8 cellular contexts compared by ENCODE assay signal in the genomic region with DNA sequence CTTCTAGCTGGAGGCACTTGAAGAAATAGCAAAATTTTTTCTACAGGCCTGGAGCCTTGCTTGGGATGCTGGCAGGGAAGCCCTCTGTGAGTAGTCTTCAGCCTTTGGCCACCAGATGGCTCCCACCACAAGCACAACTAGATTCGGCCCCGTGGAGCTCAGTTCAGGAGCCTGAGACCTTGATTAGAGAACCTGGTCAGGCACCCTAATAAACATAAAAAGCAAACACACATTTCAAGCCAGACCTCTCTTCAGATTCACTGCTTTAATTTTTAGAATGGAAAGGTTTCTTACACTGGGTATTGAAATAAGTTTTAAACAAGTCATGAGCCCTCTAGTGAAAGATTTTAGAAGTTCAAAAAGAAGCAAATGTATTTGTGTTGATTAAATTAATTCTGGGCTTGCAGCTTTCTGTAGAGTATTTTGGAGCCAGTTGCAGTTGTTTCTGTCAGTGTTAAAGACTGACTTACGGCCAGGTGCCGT. TPM values are rescaled to one million over a fixed set of nuclear protein-coding genes. Genes with fewer than 3 reads are reported as not detected.
A peak's percentile ranks its signal among the peaks of the same experiment; 100 is the strongest.
DNase-seq lines count a peak whose midpoint lies in the region; ATAC-seq and TF ChIP-seq lines count a peak whose summit lies in the region.

No MANE protein-coding gene starts in this region.

- H3K27ac Mint-ChIP-seq in brain = peak overlapping the region in 4 of 5 experiments; percentile 9 to 81 (median 48)
- H3K27ac Mint-ChIP-seq in immature natural killer cell = peak overlapping the region; percentile 55 to 85 (median 59)

- H3K4me2 ChIP-seq in smooth muscle cell = no peak overlapping the region

- H3K9me3 ChIP-seq in smooth muscle cell (replicated peaks; ENCODE audit: low read depth) = no peaks in the 10 kb centered on the region

- H3K27me3 Mint-ChIP-seq in brain (no peaks in the 10 kb centered on the region), immature natural killer cell (ENCODE audit: low read depth in 3 of 3) (peaks cover 0 to 6% (median 3%) of the 10 kb centered on the region in 3 donors)

- no peak overlapping the region for H3K9ac ChIP-seq in smooth muscle cell (ENCODE audit: low read depth)

- peak; percentile 83 for ATAC-seq in HG02840 (IDR thresholded peaks at IDR 0.05; ENCODE audit: low FRiP score, unreplicated experiment)

- H3K4me1 Mint-ChIP-seq in brain (peaks cover 8% of the 10 kb centered on the region), immature natural killer cell (peaks cover 33% of the 10 kb centered on the region in 2 donors)

- H3K36me3 ChIP-seq in smooth muscle cell (ENCODE audit: low read depth) = peaks cover 9% of the 10 kb centered on the region

- no peak overlapping the region for H2AFZ ChIP-seq in smooth muscle cell (ENCODE audit: low read depth)

- H3K36me3 Mint-ChIP-seq in brain (peaks cover 46% of the 10 kb centered on the region), immature natural killer cell (peaks cover 16 to 32% (median 18%) of the 10 kb centered on the region in 3 donors)

- no peak overlapping the region for H3K4me3 ChIP-seq in smooth muscle cell

- H3F3A ChIP-seq in smooth muscle cell (ENCODE audit: low read depth) = peaks cover 12% of the 10 kb centered on the region

- H3K27ac ChIP-seq in smooth muscle cell (ENCODE audit: low read depth) = peak overlapping the region; percentile 17

- DNase-seq in NCI-H524 (lab: John Stamatoyannopoulos, UW) = peak; percentile 37 to 64
- no peak for DNase-seq in NCI-H524 treated with DMSO at 0.1 percent for 48 hours (lab: John Stamatoyannopoulos, UW)
- peak; percentile 10 for DNase-seq in NCI-H146 treated with DMSO at 0.1 percent for 48 hours (lab: John Stamatoyannopoulos, UW; ENCODE audit: unreplicated experiment)
- peak; percentile 67 for DNase-seq in UCSD-AML1 (lab: John Stamatoyannopoulos, UW; ENCODE audit: unreplicated experiment)
- peak; percentile 63 to 70 (median 68) for DNase-seq in immature natural killer cell
- peak; percentile 13 for DNase-seq in smooth muscle cell (lab: John Stamatoyannopoulos, UW; ENCODE audit: unreplicated experiment)

- H3K4me3 Mint-ChIP-seq in brain = peak overlapping the region in 1 of 5 experiments; percentile 42
- peak overlapping the region; percentile 50 to 67 (median 64) for H3K4me3 Mint-ChIP-seq in immature natural killer cell

- WGBS in smooth muscle cell (ENCODE audit: low lambda C conversion rate) = 57% methylated on average over 4 of the region's 4 CpGs

- peaks cover 8% of the 10 kb centered on the region for H3K4me1 ChIP-seq in smooth muscle cell (ENCODE audit: low read depth)

- H3K79me2 ChIP-seq in smooth muscle cell (ENCODE audit: low read depth) = peaks cover 5% of the 10 kb centered on the region

- no peaks in the 10 kb centered on the region for H4K20me1 ChIP-seq in smooth muscle cell (ENCODE audit: low read depth)

- H3K27me3 ChIP-seq in smooth muscle cell (ENCODE audit: low read depth) = no peaks in the 10 kb centered on the region

- H3K9me3 Mint-ChIP-seq in brain (no peaks in the 10 kb centered on the region), immature natural killer cell (no peaks in the 10 kb centered on the region)

- TF ChIP-seq CTCF in brain (conservative IDR thresholded peaks at IDR 0.05) (peak; percentile 97 to 99), smooth muscle cell (IDR thresholded peaks at IDR 0.05; ENCODE audit: borderline replicate concordance, insufficient read depth, poor library complexity, severe bottlenecking) (peak; percentile 74)

RNA-seq across cellular contexts. Expression of gene GLRX, which starts 41.4 kb away (rescaled TPM):
- polyA plus RNA-seq in brain (ENCODE audit: insufficient read depth, low read depth, low replicate concordance) (12.5 TPM), immature natural killer cell (100 to 1,000 TPM; 261 to 295 (median 263) TPM), smooth muscle cell (87.7 and 95.7 TPM in 2 replicates)
- 50.8 and 81.2 TPM in 2 replicates for total RNA-seq in smooth muscle cell

RNA-seq across cellular contexts. Expression of gene RHOBTB3, which starts 50.0 kb away (rescaled TPM):
- polyA plus RNA-seq in brain (ENCODE audit: insufficient read depth, low read depth, low replicate concordance) (39.1 TPM), immature natural killer cell (10 to 100 TPM; 22.9 to 44.6 (median 25.7) TPM), smooth muscle cell (127 and 178 TPM in 2 replicates)
- total RNA-seq in smooth muscle cell = 213 and 223 TPM in 2 replicates
